Comparison of ENCODE assay signal across 19 cellular contexts in the genomic region with DNA sequence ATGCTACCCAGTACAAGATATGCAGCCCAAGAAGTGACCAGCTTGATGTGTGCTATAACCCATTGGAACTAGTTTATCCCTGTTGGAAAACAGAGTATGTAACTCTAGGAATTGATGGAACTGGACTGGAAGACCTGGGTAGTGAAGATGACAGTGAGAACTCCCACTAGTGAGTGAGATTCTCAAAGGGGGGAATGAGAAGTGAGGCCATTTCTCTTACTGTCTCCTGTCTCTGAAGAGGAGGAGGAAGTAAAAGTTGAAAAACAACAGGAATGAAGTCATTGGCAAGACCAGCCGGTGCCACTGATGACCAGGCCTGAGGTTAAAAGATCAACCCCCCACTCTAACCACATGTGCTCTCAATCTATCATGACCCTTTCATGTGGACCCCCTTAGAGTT. TPM values are rescaled to one million over a fixed set of nuclear protein-coding genes. Genes with fewer than 3 reads are reported as not detected.
"Had no signal": no experiment of that assay in that cellular context is flagged by ENCODE, and none has a peak within 500 bp of the region (broad histone marks: within the 10 kb centered on the region; RNA-seq: fewer than 3 reads in every experiment).

No MANE protein-coding gene starts in this region.

- H3K4me3 ChIP-seq: esophagus squamous epithelium, gastrocnemius medialis, heart left ventricle, lower lobe of right lung, ovary, right lobe of liver, suprapubic skin had no signal

- H3K36me3 ChIP-seq: esophagus squamous epithelium, gastrocnemius medialis, heart left ventricle, lower lobe of right lung, ovary, right lobe of liver, suprapubic skin had no signal

- H3K27me3 Mint-ChIP-seq: activated naive CD8-positive, alpha-beta T cell treated with anti-CD3 and anti-CD28 coated beads, Interleukin-2, amount 10 ng/mL, durations not matched to agents 7 days and 5 days had no signal

- H3K27ac Mint-ChIP-seq: activated naive CD8-positive, alpha-beta T cell treated with anti-CD3 and anti-CD28 coated beads, Interleukin-2, amount 10 ng/mL, durations not matched to agents 7 days and 5 days; stimulated activated naive CD8-positive, alpha-beta T cell treated with anti-CD3 and anti-CD28 coated beads, Interleukin-15, Interleukin-2, amounts not matched to agents 100 ng/mL and 50 ng/mL, for 24 hours; type B pancreatic cell; WTC11 had no signal

- H3K4me3 Mint-ChIP-seq: activated naive CD8-positive, alpha-beta T cell treated with anti-CD3 and anti-CD28 coated beads, Interleukin-2, amount 10 ng/mL, durations not matched to agents 7 days and 5 days; neural crest cell; stimulated activated naive CD8-positive, alpha-beta T cell treated with anti-CD3 and anti-CD28 coated beads, Interleukin-15, Interleukin-2, amounts not matched to agents 100 ng/mL and 50 ng/mL, for 24 hours; type B pancreatic cell; WTC11 had no signal

- DNase-seq: activated CD4-positive, alpha-beta T cell treated with anti-CD3 and anti-CD28 coated beads for 48 hours; activated naive CD8-positive, alpha-beta T cell treated with anti-CD3 and anti-CD28 coated beads, Interleukin-2, amount 10 ng/mL, durations not matched to agents 7 days and 5 days; anterior cingulate cortex; esophagus squamous epithelium; gastrocnemius medialis; left colon; lower lobe of right lung; ovary; right lobe of liver; T-helper 2 cell had no signal

- H3K36me3 Mint-ChIP-seq: activated naive CD8-positive, alpha-beta T cell treated with anti-CD3 and anti-CD28 coated beads, Interleukin-2, amount 10 ng/mL, durations not matched to agents 7 days and 5 days; type B pancreatic cell had no signal

- H3K27me3 ChIP-seq: ovary, right lobe of liver, suprapubic skin had no signal

- H3K4me1 Mint-ChIP-seq: activated naive CD8-positive, alpha-beta T cell treated with anti-CD3 and anti-CD28 coated beads, Interleukin-2, amount 10 ng/mL, durations not matched to agents 7 days and 5 days; neural crest cell had no signal

- H3K4me1 ChIP-seq: right lobe of liver had no signal

- H3K27ac ChIP-seq: esophagus squamous epithelium, gastrocnemius medialis, heart left ventricle, lower lobe of right lung, ovary, right lobe of liver, suprapubic skin had no signal

- ATAC-seq: gastrocnemius medialis, heart left ventricle, left colon, lower lobe of right lung, right lobe of liver, WTC11 had no signal

- H3K9me3 ChIP-seq: gastrocnemius medialis, right lobe of liver had no signal

RNA-seq across cellular contexts. Expression of a gene that starts 20.9 kb away (rescaled TPM):
- total RNA-seq: activated naive CD8-positive, alpha-beta T cell treated with anti-CD3 and anti-CD28 coated beads, Interleukin-2, amount 10 ng/mL, durations not matched to agents 7 days and 5 days; bronchial epithelial cell; chondrocyte; gastrocnemius medialis; heart left ventricle; lower lobe of right lung; neural crest cell; pulmonary artery endothelial cell; right lobe of liver; WTC11 had no signal
- polyA plus RNA-seq: heart left ventricle had no signal

RNA-seq across cellular contexts. Expression of a gene that starts 25.9 kb away (rescaled TPM):
- total RNA-seq: chondrocyte, pulmonary artery endothelial cell had no signal

RNA-seq across cellular contexts. Expression of a gene that starts 26.3 kb away (rescaled TPM):
- total RNA-seq: activated naive CD8-positive, alpha-beta T cell treated with anti-CD3 and anti-CD28 coated beads, Interleukin-2, amount 10 ng/mL, durations not matched to agents 7 days and 5 days; bronchial epithelial cell; chondrocyte; gastrocnemius medialis; lower lobe of right lung; neural crest cell; ovary; pulmonary artery endothelial cell; right lobe of liver; suprapubic skin; WTC11 had no signal
- polyA plus RNA-seq: heart left ventricle had no signal

RNA-seq across cellular contexts. Expression of a gene that starts 40.7 kb away (rescaled TPM):
- total RNA-seq: activated naive CD8-positive, alpha-beta T cell treated with anti-CD3 and anti-CD28 coated beads, Interleukin-2, amount 10 ng/mL, durations not matched to agents 7 days and 5 days; bronchial epithelial cell; chondrocyte; gastrocnemius medialis; neural crest cell; pulmonary artery endothelial cell; suprapubic skin; WTC11 had no signal
- polyA plus RNA-seq: heart left ventricle had no signal
